ENCODE assay signal across 18 cellular contexts in genomic region chr1:89356658-89357400, GRCh38. TPM values are rescaled to one million over a fixed set of nuclear protein-coding genes. Genes with fewer than 3 reads are reported as not detected.
A peak's percentile ranks its signal among the peaks of the same experiment; 100 is the strongest.
DNase-seq lines count a peak whose midpoint lies in the region; ATAC-seq, FAIRE-seq and TF ChIP-seq lines count a peak whose summit lies in the region.
"Had no signal": no experiment of that assay in that cellular context is flagged by ENCODE, and none has a peak within 500 bp of the region (broad histone marks: within the 10 kb centered on the region; RNA-seq: fewer than 3 reads in every experiment).

No MANE protein-coding gene starts in this region.

- peak; percentile 35 for ATAC-seq in activated naive CD8-positive, alpha-beta T cell treated with anti-CD3 and anti-CD28 coated beads, Interleukin-2, amount 50 U/mL, for 24 hours
- ATAC-seq in HepG2, result peak; percentile 98
- ATAC-seq in GM19035 (IDR thresholded peaks at IDR 0.05; ENCODE audit: unreplicated experiment), result no peak
- ATAC-seq: left colon had no signal

- TF ChIP-seq POLR2A in HepG2 (IDR thresholded peaks at IDR 0.05; ENCODE audit: insufficient read depth in 1 of 2, low read depth in 2 of 2, low read length in 2 of 2), result no peak

- H3K27ac Mint-ChIP-seq in activated naive CD8-positive, alpha-beta T cell treated with anti-CD3 and anti-CD28 coated beads, Interleukin-2, amount 50 U/mL, for 24 hours, result peak overlapping the region; percentile 67
- H3K27ac Mint-ChIP-seq: activated B cell treated with CpG ODN at 0.5 μM for 24 hours had no signal

- TF ChIP-seq CTCF in HepG2 (CRISPR knock-in tag; IDR thresholded peaks at IDR 0.05), result no peak

- peaks cover 3% of the 10 kb centered on the region for H3K27me3 Mint-ChIP-seq in activated naive CD8-positive, alpha-beta T cell treated with anti-CD3 and anti-CD28 coated beads, Interleukin-2, amount 50 U/mL, for 24 hours
- H3K27me3 Mint-ChIP-seq: activated B cell treated with CpG ODN at 0.5 μM for 24 hours had no signal

- TF ChIP-seq EP300 in HepG2 (IDR thresholded peaks at IDR 0.05; ENCODE audit: low read depth in 2 of 2, low read length in 2 of 2), result peak in 1 of 2 experiments; percentile 80; a peak in 3 of 4 replicates
- 0 out of 2 replicates have a peak, but pooled peaks have one; percentile 34 for TF ChIP-seq EP300 in HepG2 (CRISPR knock-in tag; IDR thresholded peaks at IDR 0.05; ENCODE audit: borderline replicate concordance)

- H3K27ac ChIP-seq in HepG2 (ENCODE audit: extremely low read length, insufficient read depth, low read length), result no peak overlapping the region
- H3K27ac ChIP-seq: 22Rv1, adrenal gland, stomach had no signal

- H3K4me3 ChIP-seq in HepG2 (replicated peaks in 1 of 3; ENCODE audit: insufficient read depth in 1 of 3, low read depth in 2 of 3, low read length in 3 of 3), result peak overlapping the region in 1 of 3 experiments; percentile 15; a peak in 1 of 6 replicates
- H3K4me3 ChIP-seq: adrenal gland, stomach had no signal

- intact Hi-C loops in HepG2 (cut with micrococcal nuclease; ENCODE audit: unreplicated experiment), result no loop called here

- WGBS in HepG2 (ENCODE audit: low lambda C conversion rate), result 6% methylated on average over 8 of the region's 8 CpGs

- no peaks in the 10 kb centered on the region for H4K20me1 ChIP-seq in HepG2 (ENCODE audit: insufficient read depth, low read length)

- H3K27me3 ChIP-seq in HepG2 (ENCODE audit: control insufficient read depth in 1 of 2, insufficient read depth in 2 of 2, low read length in 2 of 2), result peaks cover 0 to 23% of the 10 kb centered on the region in 2 experiments; a peak in 3 of 5 replicates
- H3K27me3 ChIP-seq: adrenal gland, stomach had no signal

- H3K4me1 ChIP-seq in HepG2 (ENCODE audit: insufficient read depth, low read length), result peaks cover 27% of the 10 kb centered on the region

- TF ChIP-seq RAD21 in HepG2 (CRISPR knock-in tag; IDR thresholded peaks at IDR 0.05), result no peak

- DNase-seq in NCI-H345 (lab: John Stamatoyannopoulos, UW) (peak; percentile 4), NCI-H345 treated with DMSO at 0.1 percent for 48 hours (lab: John Stamatoyannopoulos, UW; ENCODE audit: unreplicated experiment) (no peak), HT1080 (ENCODE audit: low read depth) (peak; percentile 19), HepG2 (ENCODE audit: low spot score) (peak; percentile 89), NCI-H1417 treated with DMSO at 0.1 percent for 48 hours (lab: John Stamatoyannopoulos, UW) (no peak)
- DNase-seq in activated naive CD8-positive, alpha-beta T cell treated with anti-CD3 and anti-CD28 coated beads, Interleukin-2, amount 50 U/mL, for 24 hours, result no peak
- DNase-seq in stimulated activated CD4-positive, alpha-beta T cell treated with anti-CD3 and anti-CD28 coated beads, Interleukin-2, amount 100 ng/mL, for 48 hours, result no peak
- DNase-seq: activated B cell treated with CpG ODN at 0.5 μM for 24 hours, adrenal gland, erythroblast, left colon, NCI-H2081 treated with DMSO at 0.1 percent for 48 hours, SHP77, stomach had no signal

- POLR2A ChIA-PET in HepG2 (lab: Yijun Ruan, JAX), result no interaction called here

- no peaks in the 10 kb centered on the region for H3K9me3 ChIP-seq in HepG2 (ENCODE audit: low read length)
- H3K9me3 ChIP-seq: adrenal gland, stomach had no signal

- in situ Hi-C loops in HepG2 (cut with HindIII; ENCODE audit: extremely low pct_ligation_motif_present, low pct_unique_long_range_greater_than_20kb), result loop anchor here (25.0 kb wide), 1 partner anchor 270 kb away; no protein-coding TSS in a partner anchor

- no peaks in the 10 kb centered on the region for H3K9me3 Mint-ChIP-seq in activated naive CD8-positive, alpha-beta T cell treated with anti-CD3 and anti-CD28 coated beads, Interleukin-2, amount 50 U/mL, for 24 hours
- H3K9me3 Mint-ChIP-seq: activated B cell treated with CpG ODN at 0.5 μM for 24 hours, neural crest cell had no signal

- H3K4me2 ChIP-seq in HepG2 (ENCODE audit: low read depth, low read length), result peak overlapping the region; percentile 43

- H3K36me3 ChIP-seq in HepG2 (replicated peaks in 1 of 2; ENCODE audit: control insufficient read depth in 1 of 2, insufficient read depth in 2 of 2, low read length in 2 of 2), result no peaks in the 10 kb centered on the region
- H3K36me3 ChIP-seq: adrenal gland, stomach had no signal

- peaks cover 46% of the 10 kb centered on the region for H3K4me1 Mint-ChIP-seq in activated naive CD8-positive, alpha-beta T cell treated with anti-CD3 and anti-CD28 coated beads, Interleukin-2, amount 50 U/mL, for 24 hours
- H3K4me1 Mint-ChIP-seq: neural crest cell had no signal

- H3K36me3 Mint-ChIP-seq in activated naive CD8-positive, alpha-beta T cell treated with anti-CD3 and anti-CD28 coated beads, Interleukin-2, amount 50 U/mL, for 24 hours (ENCODE audit: low read depth), result no peaks in the 10 kb centered on the region

- no peak overlapping the region for H3K9ac ChIP-seq in HepG2 (ENCODE audit: insufficient read depth, low read depth, low read length)

- no TSS peak for BruUV-seq in HepG2 (replicated peaks; lab: Mats Ljungman, UMichigan)

- no peak overlapping the region for H2AFZ ChIP-seq in HepG2 (ENCODE audit: low read length)

- FAIRE-seq in HepG2 (lab: Jason Lieb, UNC), result peak; percentile 89
- FAIRE-seq: HTR-8/SVneo had no signal

- H3K79me2 ChIP-seq in HepG2 (ENCODE audit: insufficient read depth, low read length), result no peaks in the 10 kb centered on the region

- H3K4me3 Mint-ChIP-seq in activated naive CD8-positive, alpha-beta T cell treated with anti-CD3 and anti-CD28 coated beads, Interleukin-2, amount 50 U/mL, for 24 hours, result peak overlapping the region; percentile 45
- H3K4me3 Mint-ChIP-seq: activated B cell treated with CpG ODN at 0.5 μM for 24 hours, neural crest cell had no signal

- CTCF ChIA-PET in HepG2 (lab: Yijun Ruan, JAX; ENCODE audit: low intra/inter-chr PET ratio, low total read pairs), result interaction anchor here (2.9 kb wide), 1 partner anchor 372 kb away, joined by 15 read pairs; no protein-coding TSS in a partner anchor

TF ChIP-seq in HepG2, 621 proteins besides CTCF, POLR2A, EP300 and RAD21 (continues in another document):
- TF ChIP-seq RELA (CRISPR knock-in tag; IDR thresholded peaks at IDR 0.05), result peak; percentile 77; the same call in 1 of the 2 replicates
- TF ChIP-seq PITX1 (CRISPR knock-in tag; IDR thresholded peaks at IDR 0.05), result peak; percentile 92
- peak; percentile 78 for TF ChIP-seq NR2F6 (IDR thresholded peaks at IDR 0.05)
- peak; percentile 69 for TF ChIP-seq NR2F6 (CRISPR knock-in tag; IDR thresholded peaks at IDR 0.05)
- peak; percentile 17; the same call in 1 of the 2 replicates for TF ChIP-seq CEBPB (IDR thresholded peaks at IDR 0.05; ENCODE audit: borderline replicate concordance, low read depth, low read length)
- TF ChIP-seq, protein P1, sequence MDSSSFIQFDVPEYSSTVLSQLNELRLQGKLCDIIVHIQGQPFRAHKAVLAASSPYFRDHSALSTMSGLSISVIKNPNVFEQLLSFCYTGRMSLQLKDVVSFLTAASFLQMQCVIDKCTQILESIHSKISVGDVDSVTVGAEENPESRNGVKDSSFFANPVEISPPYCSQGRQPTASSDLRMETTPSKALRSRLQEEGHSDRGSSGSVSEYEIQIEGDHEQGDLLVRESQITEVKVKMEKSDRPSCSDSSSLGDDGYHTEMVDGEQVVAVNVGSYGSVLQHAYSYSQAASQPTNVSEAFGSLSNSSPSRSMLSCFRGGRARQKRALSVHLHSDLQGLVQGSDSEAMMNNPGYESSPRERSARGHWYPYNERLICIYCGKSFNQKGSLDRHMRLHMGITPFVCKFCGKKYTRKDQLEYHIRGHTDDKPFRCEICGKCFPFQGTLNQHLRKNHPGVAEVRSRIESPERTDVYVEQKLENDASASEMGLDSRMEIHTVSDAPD (CRISPR knock-in tag; IDR thresholded peaks at IDR 0.05), result peak; percentile 20; the same call in 1 of the 2 replicates
- TF ChIP-seq LCORL (IDR thresholded peaks at IDR 0.05), result no peak
- TF ChIP-seq LCORL (CRISPR knock-in tag; IDR thresholded peaks at IDR 0.05), result no peak
- peak; percentile 99 for TF ChIP-seq BCL6 (CRISPR knock-in tag; IDR thresholded peaks at IDR 0.05)
- TF ChIP-seq TCF7 (IDR thresholded peaks at IDR 0.05; ENCODE audit: low read depth), result peak; percentile 89
- TF ChIP-seq, protein P2, sequence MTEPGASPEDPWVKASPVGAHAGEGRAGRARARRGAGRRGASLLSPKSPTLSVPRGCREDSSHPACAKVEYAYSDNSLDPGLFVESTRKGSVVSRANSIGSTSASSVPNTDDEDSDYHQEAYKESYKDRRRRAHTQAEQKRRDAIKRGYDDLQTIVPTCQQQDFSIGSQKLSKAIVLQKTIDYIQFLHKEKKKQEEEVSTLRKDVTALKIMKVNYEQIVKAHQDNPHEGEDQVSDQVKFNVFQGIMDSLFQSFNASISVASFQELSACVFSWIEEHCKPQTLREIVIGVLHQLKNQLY (CRISPR knock-in tag; IDR thresholded peaks at IDR 0.05), result peak; percentile 83; the same call in 1 of the 2 replicates
- TF ChIP-seq HMG20B (CRISPR knock-in tag; conservative IDR thresholded peaks at IDR 0.05), result peak; percentile 92

RNA-seq across cellular contexts. Expression of gene GBP6, which starts 7.0 kb away (rescaled TPM):
- not detected in 2 replicates for total RNA-seq in HT1080 (2014; rRNA removed; shearing (Covaris generic))
- 0.03 TPM in 1 of 2 replicates, not detected in the other for polyA plus RNA-seq in HT1080 (2015; cell fraction: cytosol; rRNA removed)
- polyA plus RNA-seq in HT1080 (2015; cell fraction: nucleus; rRNA removed), result 0.06 TPM in 1 of 2 replicates, not detected in the other
- not detected in 2 replicates for total RNA-seq in HepG2 (2016; rRNA removed; fragmentation: Illumina TruSeq; extraction: Trizol)
- not detected in 2 replicates for total RNA-seq in HepG2 (2016; cell fraction: cytosol; rRNA removed; fragmentation: Illumina TruSeq; extraction: Trizol; ENCODE audit: low read depth)
- total RNA-seq in HepG2 (2016; cell fraction: insoluble cytoplasmic fraction; rRNA removed; fragmentation: Illumina TruSeq; extraction: Trizol), result not detected in 2 replicates
- not detected in 2 replicates for total RNA-seq in HepG2 (2016; cell fraction: membrane; rRNA removed; fragmentation: Illumina TruSeq; extraction: Trizol)
- not detected in 2 replicates for total RNA-seq in HepG2 (2016; cell fraction: nucleus; rRNA removed; fragmentation: Illumina TruSeq; extraction: Trizol)
- polyA plus RNA-seq in HepG2 (2011; rRNA removed), result not detected in 2 replicates
- not detected in 2 replicates for polyA plus RNA-seq in HepG2 (2011; cell fraction: cytosol; rRNA removed)
- polyA plus RNA-seq in HepG2 (2011; cell fraction: nucleus; rRNA removed), result not detected in 2 replicates
- polyA plus RNA-seq in HepG2 (2012), result not detected in 2 replicates
- polyA plus RNA-seq in HepG2 (2016; cell fraction: cytosol; fragmentation: Illumina TruSeq; extraction: Trizol; ENCODE audit: low read depth), result not detected in 2 replicates
- not detected in 2 replicates for polyA plus RNA-seq in HepG2 (2016; cell fraction: insoluble cytoplasmic fraction; fragmentation: Illumina TruSeq; extraction: Trizol; ENCODE audit: low read depth)
- polyA plus RNA-seq in HepG2 (2016; cell fraction: membrane; fragmentation: Illumina TruSeq; extraction: Trizol; ENCODE audit: low read depth), result not detected in 2 replicates
- polyA plus RNA-seq in HepG2 (2016; cell fraction: nucleus; fragmentation: Illumina TruSeq; extraction: Trizol; ENCODE audit: insufficient read depth, low read depth), result not detected in 2 replicates
- polyA minus RNA-seq in HepG2 (2011; rRNA and poly(A)+ RNA removed; ENCODE audit: low replicate concordance), result not detected in 2 replicates
- not detected in 2 replicates for polyA minus RNA-seq in HepG2 (2011; cell fraction: cytosol; rRNA and poly(A)+ RNA removed)
- polyA minus RNA-seq in HepG2 (2011; cell fraction: nucleus; rRNA and poly(A)+ RNA removed), result not detected in 2 replicates
- total RNA-seq: activated B cell treated with CpG ODN at 0.5 μM for 24 hours, left colon, neural crest cell had no signal

Comparison
In these comparisons a context has a peak if more than half of its experiments do, and no peak if none do; other contexts are left out.
1. DNase-seq: peak in NCI-H345 (single experiment), HT1080 (single experiment) and HepG2 (single experiment); none in NCI-H345 treated with DMSO at 0.1 percent for 48 hours (single experiment), activated naive CD8-positive, alpha-beta T cell treated with anti-CD3 and anti-CD28 coated beads, Interleukin-2, amount 50 U/mL, for 24 hours (single experiment), stimulated activated CD4-positive, alpha-beta T cell treated with anti-CD3 and anti-CD28 coated beads, Interleukin-2, amount 100 ng/mL, for 48 hours (0 of 2) and NCI-H1417 treated with DMSO at 0.1 percent for 48 hours (single experiment).